Comparison of ENCODE assay signal across 27 cellular contexts in the genomic region with DNA sequence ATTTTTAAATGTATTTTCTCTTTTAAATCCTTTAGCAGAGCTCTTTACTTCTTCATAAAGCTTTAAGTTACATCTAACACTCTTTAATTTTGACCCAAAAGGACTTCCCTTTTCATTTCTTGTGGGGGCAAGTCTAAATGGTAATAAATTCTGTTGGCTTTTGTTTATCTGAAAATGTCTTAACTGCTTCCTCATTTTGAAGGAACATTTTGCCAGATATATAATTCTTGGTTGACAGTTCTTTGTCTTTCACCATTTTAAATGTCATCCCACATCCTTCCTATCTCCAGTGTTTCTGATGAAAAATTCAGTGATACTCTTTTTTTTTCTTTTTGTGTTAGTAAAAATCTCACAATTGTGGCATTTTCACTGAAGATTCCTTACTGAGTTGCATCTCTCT.
"Had no signal": no experiment of that assay in that cellular context is flagged by ENCODE, and none has a peak within 500 bp of the region (broad histone marks: within the 10 kb centered on the region; RNA-seq: fewer than 3 reads in every experiment).

No MANE protein-coding gene starts in this region.

- H3K27me3 Mint-ChIP-seq: activated CD4-positive, alpha-beta T cell treated with anti-CD3 and anti-CD28 coated beads for 36 hours had no signal

- H3K36me3 Mint-ChIP-seq: stimulated activated effector memory CD8-positive, alpha-beta T cell treated with anti-CD3 and anti-CD28 coated beads, Interleukin-12 subunit alpha, Interleukin-12 subunit beta, amount 100 ng/mL, for 72 hours had no signal

- H3K4me3 ChIP-seq: breast epithelium, esophagus muscularis mucosa, heart right ventricle, pancreas, prostate gland, skin epidermis, suprapubic skin, tibial artery, upper lobe of right lung had no signal

- H3K4me1 Mint-ChIP-seq: activated CD4-positive, alpha-beta T cell treated with anti-CD3 and anti-CD28 coated beads for 36 hours; mesothelial cell of epicardium; stimulated activated effector memory CD8-positive, alpha-beta T cell treated with anti-CD3 and anti-CD28 coated beads, Interleukin-12 subunit alpha, Interleukin-12 subunit beta, amount 100 ng/mL, for 72 hours had no signal

- H3K4me3 Mint-ChIP-seq: activated CD4-positive, alpha-beta T cell treated with anti-CD3 and anti-CD28 coated beads for 36 hours; activated T-cell treated with anti-CD3 and anti-CD28 coated beads, Interleukin-2, amount 50 U/mL, for 72 hours; dendritic cell treated with granulocyte-macrophage colony-stimulating factor and Interleukin-4, amounts not matched to agents 40 ng/mL and 50 ng/mL, for 4 days; mesothelial cell of epicardium; naive thymus-derived CD4-positive, alpha-beta T cell; stimulated activated effector memory CD8-positive, alpha-beta T cell treated with anti-CD3 and anti-CD28 coated beads, Interleukin-12 subunit alpha, Interleukin-12 subunit beta, amount 100 ng/mL, for 72 hours had no signal

- DNase-seq: activated CD4-positive, alpha-beta T cell treated with anti-CD3 and anti-CD28 coated beads for 36 hours; activated CD4-positive, alpha-beta T cell treated with anti-CD3 and anti-CD28 coated beads, Interleukin-2, amount 50 U/mL, for 4 hours; activated CD4-positive, CD25-positive, alpha-beta regulatory T cell; activated naive CD4-positive, alpha-beta T cell; activated T-cell treated with anti-CD3 and anti-CD28 coated beads for 4 hours; activated T-cell treated with anti-CD3 and anti-CD28 coated beads, Interleukin-2, amount 50 U/mL, for 72 hours; central memory CD4-positive, alpha-beta T cell; foreskin melanocyte; heart right ventricle; naive thymus-derived CD4-positive, alpha-beta T cell; pancreas; retina; stimulated activated CD4-positive, alpha-beta T cell treated with anti-CD3 and anti-CD28 coated beads, Interleukin-12 subunit alpha, Interleukin-12 subunit beta, amount 100 ng/mL, for 4 hours; stimulated activated CD4-positive, alpha-beta T cell treated with anti-CD3 and anti-CD28 coated beads, Interleukin-4, amount 100 ng/mL, for 1 hour; T1000; tibial artery; upper lobe of right lung had no signal

- ATAC-seq: activated CD4-positive, alpha-beta T cell treated with anti-CD3 and anti-CD28 coated beads for 36 hours; activated naive CD4-positive, alpha-beta T cell treated with anti-CD3 and anti-CD28 coated beads, Interleukin-2, amount 50 U/mL, for 72 hours; activated T-cell treated with anti-CD3 and anti-CD28 coated beads, Interleukin-2, amount 50 U/mL, for 72 hours; heart right ventricle; naive thymus-derived CD4-positive, alpha-beta T cell; pancreas; sciatic nerve; stimulated activated effector memory CD8-positive, alpha-beta T cell treated with anti-CD3 and anti-CD28 coated beads, Interleukin-12 subunit alpha, Interleukin-12 subunit beta, amount 100 ng/mL, for 72 hours; upper lobe of right lung had no signal

- H3K27ac Mint-ChIP-seq: activated CD4-positive, alpha-beta T cell treated with anti-CD3 and anti-CD28 coated beads for 36 hours; activated naive CD4-positive, alpha-beta T cell treated with anti-CD3 and anti-CD28 coated beads, Interleukin-2, amount 50 U/mL, for 72 hours; activated T-cell treated with anti-CD3 and anti-CD28 coated beads, Interleukin-2, amount 50 U/mL, for 72 hours; dendritic cell treated with granulocyte-macrophage colony-stimulating factor and Interleukin-4, amounts not matched to agents 40 ng/mL and 50 ng/mL, for 4 days; mesothelial cell of epicardium; naive thymus-derived CD4-positive, alpha-beta T cell; stimulated activated effector memory CD8-positive, alpha-beta T cell treated with anti-CD3 and anti-CD28 coated beads, Interleukin-12 subunit alpha, Interleukin-12 subunit beta, amount 100 ng/mL, for 72 hours had no signal
